In the genomic region with DNA sequence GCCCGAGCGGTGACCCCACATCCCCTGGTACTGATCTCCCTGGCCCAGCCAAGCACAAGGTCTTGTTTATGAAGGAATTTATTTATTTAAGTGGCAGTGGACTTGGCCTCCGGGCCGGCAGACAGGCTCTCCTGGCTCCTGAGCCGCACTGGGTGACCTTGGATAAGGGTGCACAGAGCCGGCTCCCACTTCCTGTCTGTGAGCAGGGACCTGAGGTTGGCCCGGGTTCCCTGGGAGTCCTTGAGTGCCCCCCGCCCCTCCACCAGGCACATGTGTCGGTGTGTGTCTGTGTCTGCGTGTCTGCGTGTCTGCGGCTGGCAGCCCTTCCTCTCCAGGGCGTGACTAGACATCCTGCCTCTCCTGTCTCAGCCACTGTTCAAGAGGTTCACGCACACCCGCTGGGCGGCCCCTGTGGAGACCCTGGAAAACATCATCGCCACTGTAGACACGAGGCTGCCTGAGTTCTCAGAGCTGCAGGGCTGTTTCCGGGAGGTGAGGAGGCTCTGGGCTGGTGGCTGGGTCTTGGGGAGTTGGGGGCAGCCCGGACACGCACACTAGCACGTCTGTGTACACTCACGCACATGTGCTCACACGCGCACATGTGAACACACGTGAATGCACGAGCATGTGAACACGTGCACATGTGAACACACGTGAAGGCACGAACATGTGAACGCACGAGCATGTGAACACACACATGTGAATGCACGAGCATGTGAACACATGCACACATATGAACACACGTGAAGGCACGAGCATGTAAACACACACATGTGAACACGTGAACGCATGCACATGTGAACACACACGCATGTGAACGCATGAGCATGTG, we compare ENCODE assay signal across 2 cellular contexts.
TF ChIP-seq lines count a peak whose summit lies in the region.

No MANE protein-coding gene starts in this region.

TF ChIP-seq in K562, 482 proteins besides CTCF, POLR2A, EP300 and RAD21 (continued from another document):
- TF ChIP-seq, protein P1, sequence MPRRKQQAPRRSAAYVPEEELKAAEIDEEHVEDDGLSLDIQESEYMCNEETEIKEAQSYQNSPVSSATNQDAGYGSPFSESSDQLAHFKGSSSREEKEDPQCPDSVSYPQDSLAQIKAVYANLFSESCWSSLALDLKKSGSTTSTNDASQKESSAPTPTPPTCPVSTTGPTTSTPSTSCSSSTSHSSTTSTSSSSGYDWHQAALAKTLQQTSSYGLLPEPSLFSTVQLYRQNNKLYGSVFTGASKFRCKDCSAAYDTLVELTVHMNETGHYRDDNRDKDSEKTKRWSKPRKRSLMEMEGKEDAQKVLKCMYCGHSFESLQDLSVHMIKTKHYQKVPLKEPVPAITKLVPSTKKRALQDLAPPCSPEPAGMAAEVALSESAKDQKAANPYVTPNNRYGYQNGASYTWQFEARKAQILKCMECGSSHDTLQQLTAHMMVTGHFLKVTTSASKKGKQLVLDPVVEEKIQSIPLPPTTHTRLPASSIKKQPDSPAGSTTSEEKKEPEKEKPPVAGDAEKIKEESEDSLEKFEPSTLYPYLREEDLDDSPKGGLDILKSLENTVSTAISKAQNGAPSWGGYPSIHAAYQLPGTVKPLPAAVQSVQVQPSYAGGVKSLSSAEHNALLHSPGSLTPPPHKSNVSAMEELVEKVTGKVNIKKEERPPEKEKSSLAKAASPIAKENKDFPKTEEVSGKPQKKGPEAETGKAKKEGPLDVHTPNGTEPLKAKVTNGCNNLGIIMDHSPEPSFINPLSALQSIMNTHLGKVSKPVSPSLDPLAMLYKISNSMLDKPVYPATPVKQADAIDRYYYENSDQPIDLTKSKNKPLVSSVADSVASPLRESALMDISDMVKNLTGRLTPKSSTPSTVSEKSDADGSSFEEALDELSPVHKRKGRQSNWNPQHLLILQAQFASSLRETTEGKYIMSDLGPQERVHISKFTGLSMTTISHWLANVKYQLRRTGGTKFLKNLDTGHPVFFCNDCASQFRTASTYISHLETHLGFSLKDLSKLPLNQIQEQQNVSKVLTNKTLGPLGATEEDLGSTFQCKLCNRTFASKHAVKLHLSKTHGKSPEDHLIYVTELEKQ (CRISPR knock-in tag; IDR thresholded peaks at IDR 0.05): no peak
- peak; percentile 82 for TF ChIP-seq PHF20 (IDR thresholded peaks at IDR 0.05; ENCODE audit: partially characterized antibody)
- no peak for TF ChIP-seq NFE2 (IDR thresholded peaks at IDR 0.05; ENCODE audit: low read depth)
- TF ChIP-seq ZNF696 (CRISPR knock-in tag; conservative IDR thresholded peaks at IDR 0.05): no peak
- TF ChIP-seq, protein P2, sequence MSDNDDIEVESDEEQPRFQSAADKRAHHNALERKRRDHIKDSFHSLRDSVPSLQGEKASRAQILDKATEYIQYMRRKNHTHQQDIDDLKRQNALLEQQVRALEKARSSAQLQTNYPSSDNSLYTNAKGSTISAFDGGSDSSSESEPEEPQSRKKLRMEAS (CRISPR knock-in tag; IDR thresholded peaks at IDR 0.05): peak; percentile 45; the same call in 1 of the 2 replicates
- TF ChIP-seq, protein P3, sequence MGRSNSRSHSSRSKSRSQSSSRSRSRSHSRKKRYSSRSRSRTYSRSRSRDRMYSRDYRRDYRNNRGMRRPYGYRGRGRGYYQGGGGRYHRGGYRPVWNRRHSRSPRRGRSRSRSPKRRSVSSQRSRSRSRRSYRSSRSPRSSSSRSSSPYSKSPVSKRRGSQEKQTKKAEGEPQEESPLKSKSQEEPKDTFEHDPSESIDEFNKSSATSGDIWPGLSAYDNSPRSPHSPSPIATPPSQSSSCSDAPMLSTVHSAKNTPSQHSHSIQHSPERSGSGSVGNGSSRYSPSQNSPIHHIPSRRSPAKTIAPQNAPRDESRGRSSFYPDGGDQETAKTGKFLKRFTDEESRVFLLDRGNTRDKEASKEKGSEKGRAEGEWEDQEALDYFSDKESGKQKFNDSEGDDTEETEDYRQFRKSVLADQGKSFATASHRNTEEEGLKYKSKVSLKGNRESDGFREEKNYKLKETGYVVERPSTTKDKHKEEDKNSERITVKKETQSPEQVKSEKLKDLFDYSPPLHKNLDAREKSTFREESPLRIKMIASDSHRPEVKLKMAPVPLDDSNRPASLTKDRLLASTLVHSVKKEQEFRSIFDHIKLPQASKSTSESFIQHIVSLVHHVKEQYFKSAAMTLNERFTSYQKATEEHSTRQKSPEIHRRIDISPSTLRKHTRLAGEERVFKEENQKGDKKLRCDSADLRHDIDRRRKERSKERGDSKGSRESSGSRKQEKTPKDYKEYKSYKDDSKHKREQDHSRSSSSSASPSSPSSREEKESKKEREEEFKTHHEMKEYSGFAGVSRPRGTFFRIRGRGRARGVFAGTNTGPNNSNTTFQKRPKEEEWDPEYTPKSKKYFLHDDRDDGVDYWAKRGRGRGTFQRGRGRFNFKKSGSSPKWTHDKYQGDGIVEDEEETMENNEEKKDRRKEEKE (IDR thresholded peaks at IDR 0.05; ENCODE audit: borderline replicate concordance in 1 of 2, control insufficient read depth in 1 of 2, low read depth in 2 of 2, low read length in 1 of 2): no peak
- TF ChIP-seq GTF2F1 (IDR thresholded peaks at IDR 0.05; ENCODE audit: low read depth, low read length): no peak
- no peak for TF ChIP-seq ZBTB17 (CRISPR knock-in tag; IDR thresholded peaks at IDR 0.05)
- no peak for TF ChIP-seq ESRRB (CRISPR knock-in tag; IDR thresholded peaks at IDR 0.05; ENCODE audit: borderline replicate concordance)

TF ChIP-seq in HepG2, 621 proteins besides CTCF, POLR2A, EP300 and RAD21 (continued from another document and continues in another):
- TF ChIP-seq, protein P4, sequence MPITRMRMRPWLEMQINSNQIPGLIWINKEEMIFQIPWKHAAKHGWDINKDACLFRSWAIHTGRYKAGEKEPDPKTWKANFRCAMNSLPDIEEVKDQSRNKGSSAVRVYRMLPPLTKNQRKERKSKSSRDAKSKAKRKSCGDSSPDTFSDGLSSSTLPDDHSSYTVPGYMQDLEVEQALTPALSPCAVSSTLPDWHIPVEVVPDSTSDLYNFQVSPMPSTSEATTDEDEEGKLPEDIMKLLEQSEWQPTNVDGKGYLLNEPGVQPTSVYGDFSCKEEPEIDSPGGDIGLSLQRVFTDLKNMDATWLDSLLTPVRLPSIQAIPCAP (CRISPR knock-in tag; IDR thresholded peaks at IDR 0.05; ENCODE audit: low read depth): no peak
- TF ChIP-seq ZNF703 (CRISPR knock-in tag; IDR thresholded peaks at IDR 0.05; ENCODE audit: borderline replicate concordance): no peak
- 0 out of 2 replicates have a peak, but pooled peaks have one; percentile 69 for TF ChIP-seq HES4 (CRISPR knock-in tag; IDR thresholded peaks at IDR 0.05; ENCODE audit: borderline replicate concordance)
- TF ChIP-seq, protein P5, sequence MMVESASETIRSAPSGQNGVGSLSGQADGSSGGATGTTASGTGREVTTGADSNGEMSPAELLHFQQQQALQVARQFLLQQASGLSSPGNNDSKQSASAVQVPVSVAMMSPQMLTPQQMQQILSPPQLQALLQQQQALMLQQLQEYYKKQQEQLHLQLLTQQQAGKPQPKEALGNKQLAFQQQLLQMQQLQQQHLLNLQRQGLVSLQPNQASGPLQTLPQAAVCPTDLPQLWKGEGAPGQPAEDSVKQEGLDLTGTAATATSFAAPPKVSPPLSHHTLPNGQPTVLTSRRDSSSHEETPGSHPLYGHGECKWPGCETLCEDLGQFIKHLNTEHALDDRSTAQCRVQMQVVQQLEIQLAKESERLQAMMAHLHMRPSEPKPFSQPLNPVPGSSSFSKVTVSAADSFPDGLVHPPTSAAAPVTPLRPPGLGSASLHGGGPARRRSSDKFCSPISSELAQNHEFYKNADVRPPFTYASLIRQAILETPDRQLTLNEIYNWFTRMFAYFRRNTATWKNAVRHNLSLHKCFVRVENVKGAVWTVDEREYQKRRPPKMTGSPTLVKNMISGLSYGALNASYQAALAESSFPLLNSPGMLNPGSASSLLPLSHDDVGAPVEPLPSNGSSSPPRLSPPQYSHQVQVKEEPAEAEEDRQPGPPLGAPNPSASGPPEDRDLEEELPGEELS (CRISPR knock-in tag; IDR thresholded peaks at IDR 0.05): peak; percentile 66
- TF ChIP-seq ZNF24 (IDR thresholded peaks at IDR 0.05): no peak
- TF ChIP-seq SALL1 (CRISPR knock-in tag; IDR thresholded peaks at IDR 0.05): peak; percentile 61
- TF ChIP-seq ATF1 (CRISPR knock-in tag; IDR thresholded peaks at IDR 0.05): no peak
- TF ChIP-seq NR2F1 (CRISPR knock-in tag; IDR thresholded peaks at IDR 0.05): peak in 1 of 2 experiments; percentile 29; a peak in 1 of 4 replicates
- TF ChIP-seq, protein P6, sequence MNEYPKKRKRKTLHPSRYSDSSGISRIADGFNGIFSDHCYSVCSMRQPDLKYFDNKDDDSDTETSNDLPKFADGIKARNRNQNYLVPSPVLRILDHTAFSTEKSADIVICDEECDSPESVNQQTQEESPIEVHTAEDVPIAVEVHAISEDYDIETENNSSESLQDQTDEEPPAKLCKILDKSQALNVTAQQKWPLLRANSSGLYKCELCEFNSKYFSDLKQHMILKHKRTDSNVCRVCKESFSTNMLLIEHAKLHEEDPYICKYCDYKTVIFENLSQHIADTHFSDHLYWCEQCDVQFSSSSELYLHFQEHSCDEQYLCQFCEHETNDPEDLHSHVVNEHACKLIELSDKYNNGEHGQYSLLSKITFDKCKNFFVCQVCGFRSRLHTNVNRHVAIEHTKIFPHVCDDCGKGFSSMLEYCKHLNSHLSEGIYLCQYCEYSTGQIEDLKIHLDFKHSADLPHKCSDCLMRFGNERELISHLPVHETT (CRISPR knock-in tag; conservative IDR thresholded peaks at IDR 0.05): no peak
- 0 out of 2 replicates have a peak, but pooled peaks have one; percentile 51 for TF ChIP-seq FOXJ3 (CRISPR knock-in tag; IDR thresholded peaks at IDR 0.05; ENCODE audit: borderline replicate concordance)
- TF ChIP-seq CEBPG (CRISPR knock-in tag; IDR thresholded peaks at IDR 0.05): no peak
- 0 out of 2 replicates have a peak, but pooled peaks have one; percentile 11 for TF ChIP-seq STAG1 (CRISPR knock-in tag; IDR thresholded peaks at IDR 0.05)
- no peak for TF ChIP-seq IKZF4 (CRISPR knock-in tag; IDR thresholded peaks at IDR 0.05; ENCODE audit: borderline replicate concordance, low read depth, not compliant biosample characterization)
- TF ChIP-seq, protein P7, sequence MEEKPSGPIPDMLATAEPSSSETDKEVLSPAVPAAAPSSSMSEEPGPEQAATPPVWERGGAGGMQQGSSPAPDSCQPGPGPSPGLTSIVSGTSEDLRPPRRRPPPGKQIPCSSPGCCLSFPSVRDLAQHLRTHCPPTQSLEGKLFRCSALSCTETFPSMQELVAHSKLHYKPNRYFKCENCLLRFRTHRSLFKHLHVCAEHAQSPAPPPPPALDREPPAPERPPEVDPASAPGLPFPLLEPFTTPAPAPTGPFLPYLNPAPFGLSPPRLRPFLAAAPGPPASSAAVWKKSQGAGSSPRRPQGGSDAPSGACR (CRISPR knock-in tag; IDR thresholded peaks at IDR 0.05): no peak
- TF ChIP-seq, protein P8, sequence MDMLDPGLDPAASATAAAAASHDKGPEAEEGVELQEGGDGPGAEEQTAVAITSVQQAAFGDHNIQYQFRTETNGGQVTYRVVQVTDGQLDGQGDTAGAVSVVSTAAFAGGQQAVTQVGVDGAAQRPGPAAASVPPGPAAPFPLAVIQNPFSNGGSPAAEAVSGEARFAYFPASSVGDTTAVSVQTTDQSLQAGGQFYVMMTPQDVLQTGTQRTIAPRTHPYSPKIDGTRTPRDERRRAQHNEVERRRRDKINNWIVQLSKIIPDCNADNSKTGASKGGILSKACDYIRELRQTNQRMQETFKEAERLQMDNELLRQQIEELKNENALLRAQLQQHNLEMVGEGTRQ (IDR thresholded peaks at IDR 0.05; ENCODE audit: low read depth, low read length): no peak
- TF ChIP-seq, protein P8 (CRISPR knock-in tag; IDR thresholded peaks at IDR 0.05; ENCODE audit: borderline replicate concordance): no peak
- TF ChIP-seq KDM3A (CRISPR knock-in tag; IDR thresholded peaks at IDR 0.05; ENCODE audit: low read depth): peak; percentile 42; the same call in 1 of the 2 replicates
- TF ChIP-seq, protein P9, sequence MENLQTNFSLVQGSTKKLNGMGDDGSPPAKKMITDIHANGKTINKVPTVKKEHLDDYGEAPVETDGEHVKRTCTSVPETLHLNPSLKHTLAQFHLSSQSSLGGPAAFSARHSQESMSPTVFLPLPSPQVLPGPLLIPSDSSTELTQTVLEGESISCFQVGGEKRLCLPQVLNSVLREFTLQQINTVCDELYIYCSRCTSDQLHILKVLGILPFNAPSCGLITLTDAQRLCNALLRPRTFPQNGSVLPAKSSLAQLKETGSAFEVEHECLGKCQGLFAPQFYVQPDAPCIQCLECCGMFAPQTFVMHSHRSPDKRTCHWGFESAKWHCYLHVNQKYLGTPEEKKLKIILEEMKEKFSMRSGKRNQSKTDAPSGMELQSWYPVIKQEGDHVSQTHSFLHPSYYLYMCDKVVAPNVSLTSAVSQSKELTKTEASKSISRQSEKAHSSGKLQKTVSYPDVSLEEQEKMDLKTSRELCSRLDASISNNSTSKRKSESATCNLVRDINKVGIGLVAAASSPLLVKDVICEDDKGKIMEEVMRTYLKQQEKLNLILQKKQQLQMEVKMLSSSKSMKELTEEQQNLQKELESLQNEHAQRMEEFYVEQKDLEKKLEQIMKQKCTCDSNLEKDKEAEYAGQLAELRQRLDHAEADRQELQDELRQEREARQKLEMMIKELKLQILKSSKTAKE (CRISPR knock-in tag; IDR thresholded peaks at IDR 0.05; ENCODE audit: borderline replicate concordance): peak; percentile 96
- TF ChIP-seq, protein P10, sequence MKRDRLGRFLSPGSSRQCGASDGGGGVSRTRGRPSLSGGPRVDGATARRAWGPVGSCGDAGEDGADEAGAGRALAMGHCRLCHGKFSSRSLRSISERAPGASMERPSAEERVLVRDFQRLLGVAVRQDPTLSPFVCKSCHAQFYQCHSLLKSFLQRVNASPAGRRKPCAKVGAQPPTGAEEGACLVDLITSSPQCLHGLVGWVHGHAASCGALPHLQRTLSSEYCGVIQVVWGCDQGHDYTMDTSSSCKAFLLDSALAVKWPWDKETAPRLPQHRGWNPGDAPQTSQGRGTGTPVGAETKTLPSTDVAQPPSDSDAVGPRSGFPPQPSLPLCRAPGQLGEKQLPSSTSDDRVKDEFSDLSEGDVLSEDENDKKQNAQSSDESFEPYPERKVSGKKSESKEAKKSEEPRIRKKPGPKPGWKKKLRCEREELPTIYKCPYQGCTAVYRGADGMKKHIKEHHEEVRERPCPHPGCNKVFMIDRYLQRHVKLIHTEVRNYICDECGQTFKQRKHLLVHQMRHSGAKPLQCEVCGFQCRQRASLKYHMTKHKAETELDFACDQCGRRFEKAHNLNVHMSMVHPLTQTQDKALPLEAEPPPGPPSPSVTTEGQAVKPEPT (CRISPR knock-in tag; IDR thresholded peaks at IDR 0.05; ENCODE audit: low read depth): no peak
